In genomic region chr3:178845446-178846118, GRCh38 we compare ENCODE assay signal across 1 cellular context.
TF ChIP-seq lines count a peak whose summit lies in the region.

No MANE protein-coding gene starts in this region.

TF ChIP-seq in SK-N-SH treated with all-trans-retinoic acid at 6 μM for 48 hours, 23 proteins besides CTCF, POLR2A, EP300 and RAD21 (continued from another document):
- no peak for TF ChIP-seq PATZ1 (CRISPR knock-in tag; IDR thresholded peaks at IDR 0.05; ENCODE audit: borderline replicate concordance)
